ENCODE assay signal across 12 cellular contexts in genomic region chr11:70159612-70160570, GRCh38. TPM values are rescaled to one million over a fixed set of nuclear protein-coding genes. Genes with fewer than 3 reads are reported as not detected.
DNase-seq lines count a peak whose midpoint lies in the region; ATAC-seq, FAIRE-seq and TF ChIP-seq lines count a peak whose summit lies in the region.
"Had no signal": no experiment of that assay in that cellular context is flagged by ENCODE, and none has a peak within 500 bp of the region (broad histone marks: within the 10 kb centered on the region; RNA-seq: fewer than 3 reads in every experiment).

No MANE protein-coding gene starts in this region.

- CTCF ChIA-PET in endothelial cell of umbilical vein (lab: Charles Lee) = interaction anchor here (1.3 kb wide), 2 partner anchors 32 to 241 kb away, joined by 3 read pairs; no protein-coding TSS in a partner anchor

- H3K27ac ChIP-seq in endothelial cell of umbilical vein (ENCODE audit: insufficient read depth, low read depth, low read length) (no peak overlapping the region), pancreas (no peak overlapping the region)

- dilution Hi-C loops in endothelial cell of umbilical vein (cut with MboI; ENCODE audit: extremely low pct_ligation_motif_present, low sequenced_read_pairs) = no loop called here

- no TSS peak for BruUV-seq in endothelial cell of umbilical vein (replicated peaks; lab: Mats Ljungman, UMichigan)

- no peak overlapping the region for H3K4me3 Mint-ChIP-seq in T-helper 2 cell treated with Interferon-gamma antibody and Interleukin-4, amounts not matched to agents 5 μg/mL and 100 μg/mL, for 36 hours
- H3K4me3 Mint-ChIP-seq: neural crest cell had no signal

- TF ChIP-seq CTCF in endothelial cell of umbilical vein (IDR thresholded peaks at IDR 0.05; ENCODE audit: extremely low read depth in 1 of 2, insufficient read depth in 1 of 2, low read depth in 1 of 2, low read length in 2 of 2) (no peak), pancreas (IDR thresholded peaks at IDR 0.05) (no peak)

- H3K36me3 ChIP-seq in endothelial cell of umbilical vein (ENCODE audit: control insufficient read depth in 2 of 2, extremely low read depth in 1 of 2, insufficient read depth in 2 of 2, low read length in 2 of 2) (no peaks in the 10 kb centered on the region), pancreas (no peaks in the 10 kb centered on the region)

- no peak overlapping the region for H3K4me2 ChIP-seq in endothelial cell of umbilical vein (ENCODE audit: insufficient read depth, low read length)

- H3K79me2 ChIP-seq in endothelial cell of umbilical vein (ENCODE audit: control insufficient read depth, insufficient read depth, low read length) = no peaks in the 10 kb centered on the region

- H4K20me1 ChIP-seq in endothelial cell of umbilical vein (replicated peaks; ENCODE audit: control insufficient read depth, extremely low read depth, insufficient read depth, low read length) = no peaks in the 10 kb centered on the region

- no peaks in the 10 kb centered on the region for H3K36me3 Mint-ChIP-seq in T-helper 2 cell treated with Interferon-gamma antibody and Interleukin-4, amounts not matched to agents 5 μg/mL and 100 μg/mL, for 36 hours (ENCODE audit: low read depth)

- H3K9me1 ChIP-seq in endothelial cell of umbilical vein (replicated peaks; ENCODE audit: control insufficient read depth, extremely low read depth, insufficient read depth, low read length) = no peaks in the 10 kb centered on the region

- H3K4me3 ChIP-seq in endothelial cell of umbilical vein (replicated peaks in 1 of 3; ENCODE audit: insufficient read depth in 1 of 3, low read depth in 1 of 3, low read length in 3 of 3) (no peak overlapping the region), pancreas (no peak overlapping the region)

- FAIRE-seq in endothelial cell of umbilical vein (lab: Jason Lieb, UNC) (no peak), pancreas (lab: Jason Lieb, UNC) (no peak), frontal cortex (lab: Jason Lieb, UNC) (no peak)

- intact Hi-C loops in endothelial cell of umbilical vein (cut with micrococcal nuclease) (no loop called here), pancreas (cut with DNase I) (no loop called here)

- no peak for TF ChIP-seq POLR2A in endothelial cell of umbilical vein (IDR thresholded peaks at IDR 0.05; ENCODE audit: low read depth, low read length)

- no peak overlapping the region for H3K9ac ChIP-seq in endothelial cell of umbilical vein (replicated peaks; ENCODE audit: extremely low read depth, insufficient read depth, low read length)

- H3K9me3 ChIP-seq in endothelial cell of umbilical vein (replicated peaks; ENCODE audit: control insufficient read depth, insufficient read depth, low read length) (no peaks in the 10 kb centered on the region), pancreas (no peaks in the 10 kb centered on the region)

- ATAC-seq in pancreas = peak in 3 of 4 donors; percentile 63 to 74 (median 70)
- no peak for ATAC-seq in GM19455 (IDR thresholded peaks at IDR 0.05; ENCODE audit: unreplicated experiment)

- peak; percentile 97 for DNase-seq in Daoy (ENCODE audit: low read depth)
- DNase-seq in NCI-H226 = peak; percentile 69
- peak; percentile 23 for DNase-seq in endothelial cell of umbilical vein (ENCODE audit: low read depth, low spot score)
- DNase-seq in pancreas = peak in 1 of 6 donors; percentile 28
- DNase-seq in T-helper 2 cell treated with Interferon-gamma antibody and Interleukin-4, amounts not matched to agents 5 μg/mL and 100 μg/mL, for 36 hours (ENCODE audit: low spot score) = no peak
- no peak for DNase-seq in frontal cortex (ENCODE audit: low spot score in 2 of 2)
- DNase-seq in NCI-H2171 treated with DMSO at 0.1 percent for 48 hours (lab: John Stamatoyannopoulos, UW) = no peak
- DNase-seq: activated CD4-positive, CD25-positive, alpha-beta regulatory T cell; cortex of kidney; NCI-H146 had no signal

- H3K27ac Mint-ChIP-seq in T-helper 2 cell treated with Interferon-gamma antibody and Interleukin-4, amounts not matched to agents 5 μg/mL and 100 μg/mL, for 36 hours = no peak overlapping the region

- WGBS in pancreas, 2 donors = 68 to 72% methylated on average over 24 of the region's 24 CpGs

- H2AFZ ChIP-seq in endothelial cell of umbilical vein (ENCODE audit: low read depth, low read length) = no peak overlapping the region

- H3K9me3 Mint-ChIP-seq in T-helper 2 cell treated with Interferon-gamma antibody and Interleukin-4, amounts not matched to agents 5 μg/mL and 100 μg/mL, for 36 hours = no peaks in the 10 kb centered on the region
- H3K9me3 Mint-ChIP-seq: neural crest cell had no signal

- no peaks in the 10 kb centered on the region for H3K4me1 Mint-ChIP-seq in T-helper 2 cell treated with Interferon-gamma antibody and Interleukin-4, amounts not matched to agents 5 μg/mL and 100 μg/mL, for 36 hours (ENCODE audit: low read depth)
- H3K4me1 Mint-ChIP-seq: neural crest cell had no signal

- H3K4me1 ChIP-seq in endothelial cell of umbilical vein (ENCODE audit: control insufficient read depth, extremely low read depth, insufficient read depth, low read length) = no peaks in the 10 kb centered on the region
- H3K4me1 ChIP-seq in pancreas = no peaks in the 10 kb centered on the region

- POLR2A ChIA-PET in endothelial cell of umbilical vein (lab: Charles Lee) = no interaction called here

- H3K27me3 ChIP-seq in endothelial cell of umbilical vein (ENCODE audit: control insufficient read depth in 2 of 2, insufficient read depth in 2 of 2, low read length in 2 of 2) (no peaks in the 10 kb centered on the region), pancreas (no peaks in the 10 kb centered on the region)

- no peaks in the 10 kb centered on the region for H3K27me3 Mint-ChIP-seq in T-helper 2 cell treated with Interferon-gamma antibody and Interleukin-4, amounts not matched to agents 5 μg/mL and 100 μg/mL, for 36 hours (ENCODE audit: low read depth)

TF ChIP-seq in endothelial cell of umbilical vein, 7 proteins besides CTCF, POLR2A, EP300 and RAD21:
- TF ChIP-seq EZH2 (IDR thresholded peaks at IDR 0.05; ENCODE audit: borderline replicate concordance, low read depth, low read length, severe bottlenecking) = no peak
- TF ChIP-seq MYC (IDR thresholded peaks at IDR 0.05; ENCODE audit: low read depth, low read length) = no peak
- TF ChIP-seq JUN (IDR thresholded peaks at IDR 0.05; ENCODE audit: borderline replicate concordance, insufficient read depth, insufficient read length, low read depth) = no peak
- no peak for TF ChIP-seq POLR2AphosphoS5 (IDR thresholded peaks at IDR 0.05; ENCODE audit: insufficient read depth, low read depth, low read length)
- no peak for TF ChIP-seq GATA2 (IDR thresholded peaks at IDR 0.05; ENCODE audit: insufficient read depth, insufficient read length, low read depth, low read length)
- no peak for TF ChIP-seq FOS (IDR thresholded peaks at IDR 0.05; ENCODE audit: borderline replicate concordance, insufficient read depth, low read length)
- TF ChIP-seq, protein P1, sequence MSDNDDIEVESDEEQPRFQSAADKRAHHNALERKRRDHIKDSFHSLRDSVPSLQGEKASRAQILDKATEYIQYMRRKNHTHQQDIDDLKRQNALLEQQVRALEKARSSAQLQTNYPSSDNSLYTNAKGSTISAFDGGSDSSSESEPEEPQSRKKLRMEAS (IDR thresholded peaks at IDR 0.05; ENCODE audit: insufficient read depth, insufficient read length) = no peak
TF ChIP-seq in endothelial cell of umbilical vein: peak in this region for 0.

RNA-seq across cellular contexts. Expression of gene FADD, which starts 43.2 kb away (rescaled TPM):
- total RNA-seq in Daoy (2014; rRNA removed; shearing (Covaris generic)) = 59.3 and 63.1 TPM in 2 replicates
- total RNA-seq in endothelial cell of umbilical vein (42.5 and 45.1 TPM in 2 replicates), pancreas (10 to 100 TPM in 1 of 6 donors, 1 to 10 TPM in 5; 5.1 to 11.6 (median 7.6) TPM), frontal cortex (20.0 TPM)
- polyA plus RNA-seq in endothelial cell of umbilical vein (34.6 and 35.4 TPM in 2 replicates), pancreas (1 to 10 TPM; 5.5 to 8.2 TPM)
- polyA plus RNA-seq in endothelial cell of umbilical vein (2011; cell fraction: cytosol; rRNA removed) = 35.4 and 35.8 TPM in 2 replicates
- polyA plus RNA-seq in endothelial cell of umbilical vein (2011; cell fraction: nucleus; rRNA removed) = 16.7 and 16.8 TPM in 2 replicates
- 37.3 and 38.9 TPM in 2 replicates for polyA plus RNA-seq in endothelial cell of umbilical vein (2012)
- 29.1 and 35.2 TPM in 2 replicates for polyA minus RNA-seq in endothelial cell of umbilical vein
- polyA minus RNA-seq in endothelial cell of umbilical vein (2011; cell fraction: cytosol; rRNA and poly(A)+ RNA removed) = 29.2 TPM
- polyA minus RNA-seq in endothelial cell of umbilical vein (2011; cell fraction: nucleus; rRNA and poly(A)+ RNA removed) = 12.1 and 12.2 TPM in 2 replicates

Comparison
In these comparisons a context has a peak if more than half of its experiments do, and no peak if none do; other contexts are left out.
1. DNase-seq: peak in Daoy (single experiment), NCI-H226 (single experiment) and endothelial cell of umbilical vein (single experiment); none in T-helper 2 cell treated with Interferon-gamma antibody and Interleukin-4, amounts not matched to agents 5 μg/mL and 100 μg/mL, for 36 hours (single experiment), frontal cortex (0 of 2) and NCI-H2171 treated with DMSO at 0.1 percent for 48 hours (single experiment).